Comparison of ENCODE assay signal across 17 cellular contexts in genomic region chr3:13506680-13507079, GRCh38. TPM values are rescaled to one million over a fixed set of nuclear protein-coding genes. Genes with fewer than 3 reads are reported as not detected.
A peak's percentile ranks its signal among the peaks of the same experiment; 100 is the strongest.
DNase-seq lines count a peak whose midpoint lies in the region; ATAC-seq, FAIRE-seq and TF ChIP-seq lines count a peak whose summit lies in the region.
"Had no signal": no experiment of that assay in that cellular context is flagged by ENCODE, and none has a peak within 500 bp of the region (broad histone marks: within the 10 kb centered on the region; RNA-seq: fewer than 3 reads in every experiment).

No MANE protein-coding gene starts in this region.

- peak overlapping the region; percentile 32; the same call in 1 of the 2 replicates for H3K27ac Mint-ChIP-seq in WTC11
- peak overlapping the region; percentile 40 for H3K27ac Mint-ChIP-seq in type B pancreatic cell
- H3K27ac Mint-ChIP-seq: GM23338 had no signal

- H4K20me1 ChIP-seq in HepG2 (ENCODE audit: insufficient read depth, low read length), result peaks cover 3% of the 10 kb centered on the region; the same call in 1 of the 2 replicates

- TF ChIP-seq CTCF in WTC11 (IDR thresholded peaks at IDR 0.05) (no peak), HepG2 (CRISPR knock-in tag; IDR thresholded peaks at IDR 0.05) (no peak), type B pancreatic cell (conservative IDR thresholded peaks at IDR 0.05) (no peak), coronary artery (IDR thresholded peaks at IDR 0.05) (no peak)

- H3K4me3 ChIP-seq in HepG2 (replicated peaks in 1 of 3; ENCODE audit: insufficient read depth in 1 of 3, low read depth in 2 of 3, low read length in 3 of 3) (no peak overlapping the region), coronary artery (no peak overlapping the region)
- H3K4me3 ChIP-seq: GM23338 had no signal

- WGBS in HepG2 (ENCODE audit: low lambda C conversion rate), result 14% methylated on average over 2 of the region's 4 CpGs

- no peak overlapping the region for H3K9ac ChIP-seq in HepG2 (ENCODE audit: insufficient read depth, low read depth, low read length)

- CTCF ChIA-PET in WTC11 (lab: Charles Lee) (interaction anchor here (0.8 to 4.0 kb wide), 6 partner anchors 8 to 141 kb away, joined by 3 to 24 read pairs (median 4); no protein-coding TSS in a partner anchor), HepG2 (lab: Yijun Ruan, JAX; ENCODE audit: low intra/inter-chr PET ratio, low total read pairs) (no interaction called here)

- DNase-seq in Right ventricle myocardium inferior (ENCODE audit: missing footprints) (peak; percentile 34), left cardiac atrium (no peak), WTC11 (ENCODE audit: low spot score) (no peak), HepG2 (ENCODE audit: low spot score) (no peak), type B pancreatic cell (ENCODE audit: extremely low spot score, unreplicated experiment) (no peak), sciatic nerve (ENCODE audit: low spot score) (no peak), coronary artery (ENCODE audit: low spot score) (no peak), DMS 273 treated with DMSO at 0.1 percent for 48 hours (lab: John Stamatoyannopoulos, UW) (no peak)
- DNase-seq: C1 segment of cervical spinal cord, DMS153, EL, Karpas-422, NCI-H1105 treated with DMSO at 0.1 percent for 48 hours, NCI-H187, NCI-H446 had no signal

- in situ Hi-C loops in HepG2 (cut with HindIII; ENCODE audit: extremely low pct_ligation_motif_present, low pct_unique_long_range_greater_than_20kb), result no loop called here

- no peaks in the 10 kb centered on the region for H3K79me2 ChIP-seq in HepG2 (ENCODE audit: insufficient read depth, low read length)

- no peak for TF ChIP-seq RAD21 in HepG2 (CRISPR knock-in tag; IDR thresholded peaks at IDR 0.05)

- no peaks in the 10 kb centered on the region for H3K9me3 ChIP-seq in HepG2 (ENCODE audit: low read length)

- no peak for TF ChIP-seq EP300 in HepG2 (IDR thresholded peaks at IDR 0.05; ENCODE audit: low read depth in 2 of 2, low read length in 2 of 2)
- TF ChIP-seq EP300 in HepG2 (CRISPR knock-in tag; IDR thresholded peaks at IDR 0.05; ENCODE audit: borderline replicate concordance), result no peak

- H3K4me1 Mint-ChIP-seq in WTC11, result peaks cover 9% of the 10 kb centered on the region
- H3K4me1 Mint-ChIP-seq in type B pancreatic cell (ENCODE audit: unreplicated experiment), result peaks cover 18% of the 10 kb centered on the region

- H3K4me1 ChIP-seq in HepG2 (ENCODE audit: insufficient read depth, low read length), result peaks cover 17% of the 10 kb centered on the region

- H3K27me3 Mint-ChIP-seq in WTC11 (ENCODE audit: low read depth), result no peaks in the 10 kb centered on the region
- no peaks in the 10 kb centered on the region for H3K27me3 Mint-ChIP-seq in type B pancreatic cell

- no peaks in the 10 kb centered on the region for H3K9me3 Mint-ChIP-seq in WTC11
- H3K9me3 Mint-ChIP-seq in type B pancreatic cell, result no peaks in the 10 kb centered on the region
- H3K9me3 Mint-ChIP-seq: GM23338 had no signal

- POLR2A ChIA-PET in WTC11 (lab: Charles Lee) (no interaction called here), HepG2 (lab: Yijun Ruan, JAX) (no interaction called here)

- H3K4me2 ChIP-seq in HepG2 (ENCODE audit: low read depth, low read length), result no peak overlapping the region
- H3K4me2 ChIP-seq: GM23338 had no signal

- intact Hi-C loops in Right ventricle myocardium inferior (cut with DNase I) (no loop called here), left cardiac atrium (cut with DNase I) (no loop called here), HepG2 (cut with micrococcal nuclease; ENCODE audit: unreplicated experiment) (no loop called here), sciatic nerve (cut with DNase I) (no loop called here)

- H3K36me3 Mint-ChIP-seq in WTC11 (no peaks in the 10 kb centered on the region), type B pancreatic cell (no peaks in the 10 kb centered on the region)

- no peak for ATAC-seq in Right ventricle myocardium inferior
- ATAC-seq in left cardiac atrium, result no peak
- no peak for ATAC-seq in WTC11
- ATAC-seq in HepG2, result no peak
- ATAC-seq in sciatic nerve, result no peak

- FAIRE-seq in HepG2 (lab: Jason Lieb, UNC), result no peak
- FAIRE-seq: A204.1 had no signal

- H3K27ac ChIP-seq in HepG2 (ENCODE audit: extremely low read length, insufficient read depth, low read length) (no peak overlapping the region), coronary artery (no peak overlapping the region)

- H3K4me3 Mint-ChIP-seq in WTC11 (no peak overlapping the region), type B pancreatic cell (no peak overlapping the region)
- H3K4me3 Mint-ChIP-seq: GM23338 had no signal

- H2AFZ ChIP-seq in HepG2 (ENCODE audit: low read length), result no peak overlapping the region
- H2AFZ ChIP-seq: GM23338 had no signal

- BruUV-seq in HepG2 (replicated peaks; lab: Mats Ljungman, UMichigan), result no TSS peak

- H3K36me3 ChIP-seq in HepG2 (replicated peaks in 1 of 2; ENCODE audit: control insufficient read depth in 1 of 2, insufficient read depth in 2 of 2, low read length in 2 of 2), result peaks cover 2 to 7% of the 10 kb centered on the region in 2 experiments; a peak in 1 of 5 replicates

- peaks cover 0 to 11% of the 10 kb centered on the region in 2 experiments; a peak in 1 of 5 replicates for H3K27me3 ChIP-seq in HepG2 (ENCODE audit: control insufficient read depth in 1 of 2, insufficient read depth in 2 of 2, low read length in 2 of 2)

- no peak for TF ChIP-seq POLR2A in HepG2 (IDR thresholded peaks at IDR 0.05; ENCODE audit: insufficient read depth in 1 of 2, low read depth in 2 of 2, low read length in 2 of 2)

TF ChIP-seq in WTC11, 78 proteins besides CTCF, POLR2A, EP300 and RAD21 (continues in another document):
- TF ChIP-seq PRRX2 (CRISPR knock-in tag; IDR thresholded peaks at IDR 0.05) (no peak), SP1 (CRISPR knock-in tag; conservative IDR thresholded peaks at IDR 0.05) (no peak)

TF ChIP-seq in HepG2, 621 proteins besides CTCF, POLR2A, EP300 and RAD21 (continues in another document):
- TF ChIP-seq AGO2 (optimal IDR thresholded peaks at IDR 0.05; ENCODE audit: low read depth, low read length) (peak; percentile 33), ZNF776 (CRISPR knock-in tag; IDR thresholded peaks at IDR 0.05) (0 out of 2 replicates have a peak, but pooled peaks have one; percentile 23), AKAP8 (CRISPR knock-in tag; IDR thresholded peaks at IDR 0.05) (peak; percentile 15; the same call in 1 of the 2 replicates)

RNA-seq across cellular contexts. Expression of gene HDAC11, which starts 26.6 kb away (rescaled TPM):
- 37.5 TPM for total RNA-seq in Right ventricle myocardium inferior
- 10 to 100 TPM; 27.6 to 36.0 TPM for total RNA-seq in left cardiac atrium
- 11.5 to 12.5 TPM (median 12.0 TPM) in 3 replicates for total RNA-seq in WTC11 (2021)
- total RNA-seq in HepG2 (2016; rRNA removed; fragmentation: Illumina TruSeq; extraction: Trizol), result 10.5 and 13.7 TPM in 2 replicates
- 4.0 and 4.5 TPM in 2 replicates for total RNA-seq in HepG2 (2016; cell fraction: cytosol; rRNA removed; fragmentation: Illumina TruSeq; extraction: Trizol; ENCODE audit: low read depth)
- 8.3 and 12.0 TPM in 2 replicates for total RNA-seq in HepG2 (2016; cell fraction: insoluble cytoplasmic fraction; rRNA removed; fragmentation: Illumina TruSeq; extraction: Trizol)
- 8.1 and 8.4 TPM in 2 replicates for total RNA-seq in HepG2 (2016; cell fraction: membrane; rRNA removed; fragmentation: Illumina TruSeq; extraction: Trizol)
- 5.7 and 8.2 TPM in 2 replicates for total RNA-seq in HepG2 (2016; cell fraction: nucleus; rRNA removed; fragmentation: Illumina TruSeq; extraction: Trizol)
- polyA plus RNA-seq in HepG2 (2011; rRNA removed), result 33.1 and 49.7 TPM in 2 replicates
- 45.0 and 52.1 TPM in 2 replicates for polyA plus RNA-seq in HepG2 (2011; cell fraction: cytosol; rRNA removed)
- 54.1 and 56.2 TPM in 2 replicates for polyA plus RNA-seq in HepG2 (2011; cell fraction: nucleus; rRNA removed)
- 51.6 and 55.6 TPM in 2 replicates for polyA plus RNA-seq in HepG2 (2012)
- polyA plus RNA-seq in HepG2 (2016; cell fraction: cytosol; fragmentation: Illumina TruSeq; extraction: Trizol; ENCODE audit: low read depth), result 4.4 and 6.3 TPM in 2 replicates
- 9.3 and 10.5 TPM in 2 replicates for polyA plus RNA-seq in HepG2 (2016; cell fraction: insoluble cytoplasmic fraction; fragmentation: Illumina TruSeq; extraction: Trizol; ENCODE audit: low read depth)
- 7.6 and 9.8 TPM in 2 replicates for polyA plus RNA-seq in HepG2 (2016; cell fraction: membrane; fragmentation: Illumina TruSeq; extraction: Trizol; ENCODE audit: low read depth)
- 10.6 and 11.8 TPM in 2 replicates for polyA plus RNA-seq in HepG2 (2016; cell fraction: nucleus; fragmentation: Illumina TruSeq; extraction: Trizol; ENCODE audit: insufficient read depth, low read depth)
- 4.8 and 66.6 TPM in 2 replicates for polyA minus RNA-seq in HepG2 (2011; rRNA and poly(A)+ RNA removed; ENCODE audit: low replicate concordance)
- 29.4 and 31.1 TPM in 2 replicates for polyA minus RNA-seq in HepG2 (2011; cell fraction: cytosol; rRNA and poly(A)+ RNA removed)
- 21.3 and 22.1 TPM in 2 replicates for polyA minus RNA-seq in HepG2 (2011; cell fraction: nucleus; rRNA and poly(A)+ RNA removed)
- 21.9 and 26.1 TPM in 2 replicates for total RNA-seq in type B pancreatic cell (ENCODE audit: low replicate concordance)
- 38.8 TPM for total RNA-seq in sciatic nerve

RNA-seq across cellular contexts. Expression of gene FBLN2, which starts 42.2 kb away (rescaled TPM):
- total RNA-seq in Right ventricle myocardium inferior, result 81.1 TPM
- 100 to 1,000 TPM; 178 to 256 TPM for total RNA-seq in left cardiac atrium
- 20.7 to 35.2 TPM (median 31.3 TPM) in 3 replicates for total RNA-seq in WTC11 (2021)
- not detected in 2 replicates for total RNA-seq in HepG2 (2016; rRNA removed; fragmentation: Illumina TruSeq; extraction: Trizol)
- total RNA-seq in HepG2 (2016; cell fraction: cytosol; rRNA removed; fragmentation: Illumina TruSeq; extraction: Trizol; ENCODE audit: low read depth), result not detected in 2 replicates
- not detected in 2 replicates for total RNA-seq in HepG2 (2016; cell fraction: insoluble cytoplasmic fraction; rRNA removed; fragmentation: Illumina TruSeq; extraction: Trizol)
- not detected in 2 replicates for total RNA-seq in HepG2 (2016; cell fraction: membrane; rRNA removed; fragmentation: Illumina TruSeq; extraction: Trizol)
- not detected in 2 replicates for total RNA-seq in HepG2 (2016; cell fraction: nucleus; rRNA removed; fragmentation: Illumina TruSeq; extraction: Trizol)
- polyA plus RNA-seq in HepG2 (2011; rRNA removed), result 0.04 TPM in 1 of 2 replicates, not detected in the other
- polyA plus RNA-seq in HepG2 (2011; cell fraction: cytosol; rRNA removed), result 0.04 TPM in 2 replicates
- 0.02 and 0.05 TPM in 2 replicates for polyA plus RNA-seq in HepG2 (2011; cell fraction: nucleus; rRNA removed)
- 0.05 and 0.08 TPM in 2 replicates for polyA plus RNA-seq in HepG2 (2012)
- not detected in 2 replicates for polyA plus RNA-seq in HepG2 (2016; cell fraction: cytosol; fragmentation: Illumina TruSeq; extraction: Trizol; ENCODE audit: low read depth)
- not detected in 2 replicates for polyA plus RNA-seq in HepG2 (2016; cell fraction: insoluble cytoplasmic fraction; fragmentation: Illumina TruSeq; extraction: Trizol; ENCODE audit: low read depth)
- not detected in 2 replicates for polyA plus RNA-seq in HepG2 (2016; cell fraction: membrane; fragmentation: Illumina TruSeq; extraction: Trizol; ENCODE audit: low read depth)
- not detected in 2 replicates for polyA plus RNA-seq in HepG2 (2016; cell fraction: nucleus; fragmentation: Illumina TruSeq; extraction: Trizol; ENCODE audit: insufficient read depth, low read depth)
- 0.06 and 0.12 TPM in 2 replicates for polyA minus RNA-seq in HepG2 (2011; rRNA and poly(A)+ RNA removed; ENCODE audit: low replicate concordance)
- polyA minus RNA-seq in HepG2 (2011; cell fraction: cytosol; rRNA and poly(A)+ RNA removed), result not detected in 2 replicates
- 0.37 TPM in 1 of 2 replicates, not detected in the other for polyA minus RNA-seq in HepG2 (2011; cell fraction: nucleus; rRNA and poly(A)+ RNA removed)
- total RNA-seq in type B pancreatic cell (ENCODE audit: low replicate concordance), result 49.1 and 67.6 TPM in 2 replicates
- total RNA-seq in sciatic nerve, result 236 TPM

Comparison
In these comparisons a context has a peak if more than half of its experiments do, and no peak if none do; other contexts are left out.
1. RNA of gene FBLN2, which starts 42.2 kb away (total RNA-seq): 178 to 256 TPM in left cardiac atrium, 236 TPM in sciatic nerve (single experiment), 81.1 TPM in Right ventricle myocardium inferior (single experiment), 49.1 to 67.6 TPM in type B pancreatic cell and 20.7 to 35.2 TPM in WTC11; not detected in HepG2; every median in the first group is over 10 times any median in the second.